22 cellular contexts compared by ENCODE assay signal in genomic region chr15:29756358-29757267, GRCh38.
A peak's percentile ranks its signal among the peaks of the same experiment; 100 is the strongest.
DNase-seq lines count a peak whose midpoint lies in the region; ATAC-seq, FAIRE-seq and TF ChIP-seq lines count a peak whose summit lies in the region.
"Had no signal": no experiment of that assay in that cellular context is flagged by ENCODE, and none has a peak within 500 bp of the region (broad histone marks: within the 10 kb centered on the region; RNA-seq: fewer than 3 reads in every experiment).

No MANE protein-coding gene starts in this region.

- no peaks in the 10 kb centered on the region for H3K36me3 Mint-ChIP-seq in activated T-helper 1 cell treated with anti-CD3 and anti-CD28 coated beads, Interleukin-12 subunit alpha, Interleukin-12 subunit beta, Interleukin-2, Interleukin-4 antibody, amounts not matched to agents 30 ng/mL and 10 ng/mL and 1 ng/mL, durations not matched to agents 14 hours and 24 hours and 36 hours (ENCODE audit: low read depth)
- H3K36me3 Mint-ChIP-seq: naive thymus-derived CD8-positive, alpha-beta T cell had no signal

- H3K9me3 ChIP-seq in iPS-18a (ENCODE audit: control insufficient read depth, low read depth, low read length), result no peaks in the 10 kb centered on the region
- H3K9me3 ChIP-seq in psoas muscle, result no peaks in the 10 kb centered on the region
- H3K9me3 ChIP-seq: BLaER1 treated with 17β-estradiol and CSF1 and Interleukin-3, amounts not matched to agents 10 nM and 100 nM; prostate gland; upper lobe of left lung had no signal

- FAIRE-seq in bronchial epithelial cell (lab: Jason Lieb, UNC), result no peak
- no peak for FAIRE-seq in RCC 7860 (lab: Jason Lieb, UNC)
- FAIRE-seq: H54 had no signal

- H3K4me1 Mint-ChIP-seq in activated T-helper 1 cell treated with anti-CD3 and anti-CD28 coated beads, Interleukin-12 subunit alpha, Interleukin-12 subunit beta, Interleukin-2, Interleukin-4 antibody, amounts not matched to agents 30 ng/mL and 10 ng/mL and 1 ng/mL, durations not matched to agents 14 hours and 24 hours and 36 hours (ENCODE audit: low read depth), result no peaks in the 10 kb centered on the region
- H3K4me1 Mint-ChIP-seq: naive thymus-derived CD8-positive, alpha-beta T cell had no signal

- no peak for TF ChIP-seq CTCF in bronchial epithelial cell (IDR thresholded peaks at IDR 0.05; ENCODE audit: insufficient read depth, low read length, severe bottlenecking)
- TF ChIP-seq CTCF in psoas muscle (IDR thresholded peaks at IDR 0.05), result no peak

- H3K9me3 Mint-ChIP-seq in activated T-helper 1 cell treated with anti-CD3 and anti-CD28 coated beads, Interleukin-12 subunit alpha, Interleukin-12 subunit beta, Interleukin-2, Interleukin-4 antibody, amounts not matched to agents 30 ng/mL and 10 ng/mL and 1 ng/mL, durations not matched to agents 14 hours and 24 hours and 36 hours, result no peaks in the 10 kb centered on the region
- H3K9me3 Mint-ChIP-seq: activated CD8-positive, alpha-beta T cell treated with anti-CD3 and anti-CD28 coated beads for 36 hours; activated T-cell treated with anti-CD3 and anti-CD28 coated beads, Interleukin-2, amount 50 U/mL, for 72 hours had no signal

- H3K4me1 ChIP-seq in iPS-18a (ENCODE audit: control insufficient read depth, low read depth, low read length) (peaks cover 32% of the 10 kb centered on the region), psoas muscle (no peaks in the 10 kb centered on the region)
- H3K4me1 ChIP-seq: BLaER1 treated with 17β-estradiol and CSF1 and Interleukin-3, amounts not matched to agents 10 nM and 100 nM; prostate gland had no signal

- peak overlapping the region; percentile 7 for H3K9ac ChIP-seq in iPS-18a (ENCODE audit: low read length)
- H3K9ac ChIP-seq: BLaER1 treated with 17β-estradiol and CSF1 and Interleukin-3, amounts not matched to agents 10 nM and 100 nM had no signal

- no peak overlapping the region for H3K4me3 Mint-ChIP-seq in activated T-helper 1 cell treated with anti-CD3 and anti-CD28 coated beads, Interleukin-12 subunit alpha, Interleukin-12 subunit beta, Interleukin-2, Interleukin-4 antibody, amounts not matched to agents 30 ng/mL and 10 ng/mL and 1 ng/mL, durations not matched to agents 14 hours and 24 hours and 36 hours
- H3K4me3 Mint-ChIP-seq: activated CD8-positive, alpha-beta T cell treated with anti-CD3 and anti-CD28 coated beads for 36 hours; activated T-cell treated with anti-CD3 and anti-CD28 coated beads, Interleukin-2, amount 50 U/mL, for 72 hours; naive thymus-derived CD8-positive, alpha-beta T cell had no signal

- H3K4me3 ChIP-seq in bronchial epithelial cell (ENCODE audit: low read depth, low read length), result no peak overlapping the region
- H3K4me3 ChIP-seq in iPS-18a (ENCODE audit: low read length), result peak overlapping the region; percentile 16
- no peak overlapping the region for H3K4me3 ChIP-seq in psoas muscle
- H3K4me3 ChIP-seq: BLaER1 treated with 17β-estradiol and CSF1 and Interleukin-3, amounts not matched to agents 10 nM and 100 nM; lung; prostate gland; upper lobe of left lung had no signal

- H3K27ac Mint-ChIP-seq in activated T-helper 1 cell treated with anti-CD3 and anti-CD28 coated beads, Interleukin-12 subunit alpha, Interleukin-12 subunit beta, Interleukin-2, Interleukin-4 antibody, amounts not matched to agents 30 ng/mL and 10 ng/mL and 1 ng/mL, durations not matched to agents 14 hours and 24 hours and 36 hours, result no peak overlapping the region
- H3K27ac Mint-ChIP-seq: activated CD8-positive, alpha-beta T cell treated with anti-CD3 and anti-CD28 coated beads for 36 hours; activated T-cell treated with anti-CD3 and anti-CD28 coated beads, Interleukin-2, amount 50 U/mL, for 72 hours; naive thymus-derived CD8-positive, alpha-beta T cell had no signal

- H3K27me3 Mint-ChIP-seq in activated T-helper 1 cell treated with anti-CD3 and anti-CD28 coated beads, Interleukin-12 subunit alpha, Interleukin-12 subunit beta, Interleukin-2, Interleukin-4 antibody, amounts not matched to agents 30 ng/mL and 10 ng/mL and 1 ng/mL, durations not matched to agents 14 hours and 24 hours and 36 hours (ENCODE audit: insufficient read depth), result peaks cover 2% of the 10 kb centered on the region

- peak in 3 of 4 donors; percentile 58 to 74 (median 72) for ATAC-seq in psoas muscle
- ATAC-seq: activated CD8-positive, alpha-beta T cell treated with anti-CD3 and anti-CD28 coated beads for 36 hours; activated T-cell treated with anti-CD3 and anti-CD28 coated beads, Interleukin-2, amount 50 U/mL, for 72 hours; naive thymus-derived CD8-positive, alpha-beta T cell had no signal

- peak; percentile 4 for DNase-seq in NCI-H2196 treated with DMSO at 0.1 percent for 48 hours (lab: John Stamatoyannopoulos, UW; ENCODE audit: unreplicated experiment)
- DNase-seq in NCI-H2196 (lab: John Stamatoyannopoulos, UW; ENCODE audit: unreplicated experiment), result no peak
- peak; percentile 98 for DNase-seq in bronchial epithelial cell (ENCODE audit: low read depth)
- no peak for DNase-seq in psoas muscle
- no peak for DNase-seq in NCI-H524 treated with DMSO at 0.1 percent for 48 hours (lab: John Stamatoyannopoulos, UW)
- no peak for DNase-seq in RCC 7860 (ENCODE audit: low spot score)
- DNase-seq in activated T-helper 1 cell treated with anti-CD3 and anti-CD28 coated beads, Interleukin-12 subunit alpha, Interleukin-12 subunit beta, Interleukin-2, Interleukin-4 antibody, amounts not matched to agents 30 ng/mL and 10 ng/mL and 1 ng/mL, durations not matched to agents 14 hours and 24 hours and 36 hours (ENCODE audit: low spot score), result no peak
- DNase-seq: activated CD8-positive, alpha-beta T cell treated with anti-CD3 and anti-CD28 coated beads for 36 hours; activated T-cell treated with anti-CD3 and anti-CD28 coated beads, Interleukin-2, amount 50 U/mL, for 72 hours; central memory CD4-positive, alpha-beta T cell; DMS153; naive thymus-derived CD8-positive, alpha-beta T cell; NCI-H1105 treated with DMSO at 0.1 percent for 48 hours; stimulated activated naive CD4-positive, alpha-beta T cell treated with Interleukin-2 at 50 U/mL for 16 hours; upper lobe of left lung; WERI-Rb-1 had no signal

- H3K27ac ChIP-seq in iPS-18a (ENCODE audit: low read length), result no peak overlapping the region
- no peak overlapping the region for H3K27ac ChIP-seq in psoas muscle
- H3K27ac ChIP-seq: 22Rv1; BLaER1 treated with 17β-estradiol and CSF1 and Interleukin-3, amounts not matched to agents 10 nM and 100 nM; prostate gland; WERI-Rb-1 had no signal

- intact Hi-C loops in psoas muscle (cut with DNase I), result no loop called here
- intact Hi-C loops in activated T-helper 1 cell treated with anti-CD3 and anti-CD28 coated beads, Interleukin-12 subunit alpha, Interleukin-12 subunit beta, Interleukin-2, Interleukin-4 antibody, amounts not matched to agents 30 ng/mL and 10 ng/mL and 1 ng/mL, durations not matched to agents 14 hours and 24 hours and 36 hours (cut with micrococcal nuclease), result no loop called here

- WGBS in psoas muscle, 3 donors, result 43 to 54% (median 48%) methylated on average over 5 of the region's 5 CpGs

- H3K36me3 ChIP-seq in bronchial epithelial cell (ENCODE audit: control insufficient read depth, insufficient read depth, low read length) (peaks cover 4% of the 10 kb centered on the region), iPS-18a (ENCODE audit: control insufficient read depth, low read depth, low read length) (peaks cover 36% of the 10 kb centered on the region), psoas muscle (ENCODE audit: insufficient read depth in 1 of 2, low read depth in 1 of 2) (peaks cover 3 to 27% of the 10 kb centered on the region in 2 donors)
- H3K36me3 ChIP-seq: BLaER1 treated with 17β-estradiol and CSF1 and Interleukin-3, amounts not matched to agents 10 nM and 100 nM; prostate gland had no signal

- H3K27me3 ChIP-seq in bronchial epithelial cell (ENCODE audit: control insufficient read depth, insufficient read depth, low read length) (no peaks in the 10 kb centered on the region), iPS-18a (ENCODE audit: control insufficient read depth, insufficient read depth, low read length) (no peaks in the 10 kb centered on the region), psoas muscle (ENCODE audit: insufficient read depth in 3 of 3, low read length in 2 of 3) (no peaks in the 10 kb centered on the region)
- H3K27me3 ChIP-seq: upper lobe of left lung had no signal

Comparison
In these comparisons a context has a peak if more than half of its experiments do, and no peak if none do; other contexts are left out.
1. DNase-seq: peak in NCI-H2196 treated with DMSO at 0.1 percent for 48 hours (single experiment) and bronchial epithelial cell (single experiment); none in NCI-H2196 (single experiment), psoas muscle (0 of 2), NCI-H524 treated with DMSO at 0.1 percent for 48 hours (single experiment), RCC 7860 (single experiment) and activated T-helper 1 cell treated with anti-CD3 and anti-CD28 coated beads, Interleukin-12 subunit alpha, Interleukin-12 subunit beta, Interleukin-2, Interleukin-4 antibody, amounts not matched to agents 30 ng/mL and 10 ng/mL and 1 ng/mL, durations not matched to agents 14 hours and 24 hours and 36 hours (single experiment).